18 cellular contexts compared by ENCODE assay signal in the genomic region with DNA sequence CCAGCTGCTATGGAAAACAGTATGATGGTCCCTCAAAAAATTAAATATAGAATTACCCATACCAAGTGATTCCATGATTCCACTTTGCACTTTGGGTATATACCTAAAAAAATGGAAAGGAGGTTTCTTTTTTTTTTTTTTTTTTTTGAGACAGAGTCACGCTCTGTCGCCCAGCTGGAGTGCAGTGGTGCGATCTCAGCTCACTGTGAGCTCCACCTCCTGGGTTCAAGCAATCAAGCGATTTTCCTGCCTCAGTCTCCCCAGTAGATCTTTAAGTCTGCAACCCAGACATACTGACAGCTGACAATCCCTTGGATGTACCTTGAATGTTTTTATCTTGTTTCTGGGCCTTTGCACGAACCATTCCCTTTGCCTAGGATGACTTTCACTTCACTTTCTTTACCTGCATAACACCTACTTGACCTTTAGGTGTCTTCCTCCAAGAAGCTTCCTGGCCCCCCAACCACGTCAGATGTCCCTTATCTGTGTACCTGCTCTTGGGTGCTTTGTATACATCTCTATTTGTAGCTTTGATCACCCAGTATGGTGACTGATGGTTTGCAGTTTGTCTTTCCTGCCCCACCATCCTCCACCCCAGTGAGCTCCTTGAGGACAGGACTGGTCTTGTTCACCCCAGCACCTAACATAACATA. TPM values are rescaled to one million over a fixed set of nuclear protein-coding genes. Genes with fewer than 3 reads are reported as not detected.
DNase-seq lines count a peak whose midpoint lies in the region; ATAC-seq and TF ChIP-seq lines count a peak whose summit lies in the region.
"Had no signal": no experiment of that assay in that cellular context is flagged by ENCODE, and none has a peak within 500 bp of the region (broad histone marks: within the 10 kb centered on the region; RNA-seq: fewer than 3 reads in every experiment).

No MANE protein-coding gene starts in this region.

- 78 to 93% methylated on average over 6 of the region's 6 CpGs for WGBS in esophagus squamous epithelium, 2 donors

- H3K4me1 Mint-ChIP-seq in T-helper 1 cell treated with Interleukin-12 subunit alpha and Interleukin-12 subunit beta and Interleukin-4 antibody, amounts not matched to agents 30 μg/mL and 1 μg/mL, for 36 hours (ENCODE audit: low read depth), result peaks cover 51% of the 10 kb centered on the region
- peaks cover 71% of the 10 kb centered on the region for H3K4me1 Mint-ChIP-seq in activated CD8-positive, alpha-beta T cell treated with anti-CD3 and anti-CD28 coated beads for 36 hours (ENCODE audit: low read depth)
- H3K4me1 Mint-ChIP-seq in naive thymus-derived CD4-positive, alpha-beta T cell, result peaks cover 35 to 69% (median 60%) of the 10 kb centered on the region in 7 donors
- H3K4me1 Mint-ChIP-seq: neural progenitor cell had no signal

- TF ChIP-seq CTCF in GM12865 (IDR thresholded peaks at IDR 0.05; ENCODE audit: insufficient read depth, low read depth, low read length, missing control alignments) (no peak), esophagus squamous epithelium (IDR thresholded peaks at IDR 0.05) (no peak)
- TF ChIP-seq CTCF in activated CD8-positive, alpha-beta T cell treated with anti-CD3 and anti-CD28 coated beads for 36 hours (IDR thresholded peaks at IDR 0.05), result no peak

- POLR2A ChIA-PET in activated CD8-positive, alpha-beta T cell treated with anti-CD3 and anti-CD28 coated beads for 36 hours (lab: Charles Lee), result interaction anchor here (1.0 to 14.1 kb wide), 9 partner anchors 8 to 27 kb away, joined by 3 to 176 read pairs (median 6); partner anchors contain the start of gene UCP2
- POLR2A ChIA-PET in naive thymus-derived CD4-positive, alpha-beta T cell (lab: Charles Lee), result interaction anchor here (0.6 to 31.1 kb wide), 7 partner anchors 7 to 215 kb away, joined by 3 to 1403 read pairs (median 21); partner anchors contain the start of genes UCP2 and UCP3

- H3K4me3 ChIP-seq in GM12865 (ENCODE audit: low read depth, low read length) (no peak overlapping the region), esophagus squamous epithelium (no peak overlapping the region)
- no peak overlapping the region for H3K4me3 ChIP-seq in naive thymus-derived CD4-positive, alpha-beta T cell (ENCODE audit: low read length)
- H3K4me3 ChIP-seq: neural progenitor cell had no signal

- H3K36me3 Mint-ChIP-seq in T-helper 1 cell treated with Interleukin-12 subunit alpha and Interleukin-12 subunit beta and Interleukin-4 antibody, amounts not matched to agents 30 μg/mL and 1 μg/mL, for 36 hours (ENCODE audit: low read depth), result peaks cover 16% of the 10 kb centered on the region
- H3K36me3 Mint-ChIP-seq in activated CD8-positive, alpha-beta T cell treated with anti-CD3 and anti-CD28 coated beads for 36 hours (ENCODE audit: low read depth), result peaks cover 17% of the 10 kb centered on the region
- H3K36me3 Mint-ChIP-seq in naive thymus-derived CD4-positive, alpha-beta T cell, result peaks cover 0 to 24% (median 14%) of the 10 kb centered on the region in 5 donors

- H3K36me3 ChIP-seq in naive thymus-derived CD4-positive, alpha-beta T cell (ENCODE audit: control insufficient read depth in 2 of 3, insufficient read depth in 3 of 3, low read length in 3 of 3), result no peaks in the 10 kb centered on the region
- peaks cover 0 to 18% (median 0%) of the 10 kb centered on the region in 3 donors for H3K36me3 ChIP-seq in esophagus squamous epithelium
- H3K36me3 ChIP-seq: neural progenitor cell had no signal

- H3K9me3 Mint-ChIP-seq in T-helper 1 cell treated with Interleukin-12 subunit alpha and Interleukin-12 subunit beta and Interleukin-4 antibody, amounts not matched to agents 30 μg/mL and 1 μg/mL, for 36 hours, result no peaks in the 10 kb centered on the region
- no peaks in the 10 kb centered on the region for H3K9me3 Mint-ChIP-seq in activated CD8-positive, alpha-beta T cell treated with anti-CD3 and anti-CD28 coated beads for 36 hours
- peaks cover 0 to 2% (median 0%) of the 10 kb centered on the region in 11 donors for H3K9me3 Mint-ChIP-seq in naive thymus-derived CD4-positive, alpha-beta T cell
- H3K9me3 Mint-ChIP-seq: neural progenitor cell had no signal

- H3K27me3 ChIP-seq in naive thymus-derived CD4-positive, alpha-beta T cell (ENCODE audit: control insufficient read depth in 2 of 2, insufficient read depth in 2 of 2, low read length in 2 of 2), result no peaks in the 10 kb centered on the region
- no peaks in the 10 kb centered on the region for H3K27me3 ChIP-seq in esophagus squamous epithelium
- H3K27me3 ChIP-seq: neural progenitor cell had no signal

- CTCF ChIA-PET in activated CD8-positive, alpha-beta T cell treated with anti-CD3 and anti-CD28 coated beads for 36 hours (lab: Charles Lee), result interaction anchor here (1.0 to 1.5 kb wide), 4 partner anchors 13 to 37 kb away, joined by 3 to 5 read pairs (median 4); no protein-coding TSS in a partner anchor
- CTCF ChIA-PET in naive thymus-derived CD4-positive, alpha-beta T cell (lab: Charles Lee), result interaction anchor here (0.6 to 1.5 kb wide), 8 partner anchors 13 to 56 kb away, joined by 3 to 4 read pairs (median 3); no protein-coding TSS in a partner anchor

- H3K4me1 ChIP-seq in naive thymus-derived CD4-positive, alpha-beta T cell (ENCODE audit: control insufficient read depth in 2 of 2, insufficient read depth in 2 of 2, low read length in 2 of 2), result peaks cover 33 to 42% of the 10 kb centered on the region in 2 donors
- no peaks in the 10 kb centered on the region for H3K4me1 ChIP-seq in esophagus squamous epithelium
- H3K4me1 ChIP-seq: neural progenitor cell had no signal

- peak; percentile 7 for ATAC-seq in activated CD8-positive, alpha-beta T cell treated with anti-CD3 and anti-CD28 coated beads for 36 hours
- no peak for ATAC-seq in naive thymus-derived CD4-positive, alpha-beta T cell
- ATAC-seq: right cardiac atrium, Right ventricle myocardium inferior had no signal

- peak overlapping the region; percentile 92 for H3K27ac ChIP-seq in naive thymus-derived CD4-positive, alpha-beta T cell (ENCODE audit: low read depth, low read length)
- H3K27ac ChIP-seq in esophagus squamous epithelium, result no peak overlapping the region
- H3K27ac ChIP-seq: neural progenitor cell had no signal

- intact Hi-C loops in activated CD8-positive, alpha-beta T cell treated with anti-CD3 and anti-CD28 coated beads for 36 hours (cut with micrococcal nuclease), result no loop called here
- intact Hi-C loops in naive thymus-derived CD4-positive, alpha-beta T cell (cut with micrococcal nuclease), result no loop called here
- intact Hi-C loops in esophagus squamous epithelium (cut with DNase I) (no loop called here), cardiac septum (cut with DNase I) (no loop called here)

- no peaks in the 10 kb centered on the region for H3K27me3 Mint-ChIP-seq in T-helper 1 cell treated with Interleukin-12 subunit alpha and Interleukin-12 subunit beta and Interleukin-4 antibody, amounts not matched to agents 30 μg/mL and 1 μg/mL, for 36 hours (ENCODE audit: low read depth)
- no peaks in the 10 kb centered on the region for H3K27me3 Mint-ChIP-seq in activated CD8-positive, alpha-beta T cell treated with anti-CD3 and anti-CD28 coated beads for 36 hours
- no peaks in the 10 kb centered on the region for H3K27me3 Mint-ChIP-seq in naive thymus-derived CD4-positive, alpha-beta T cell

- H3K27ac Mint-ChIP-seq in T-helper 1 cell treated with Interleukin-12 subunit alpha and Interleukin-12 subunit beta and Interleukin-4 antibody, amounts not matched to agents 30 μg/mL and 1 μg/mL, for 36 hours, result peak overlapping the region; percentile 83
- peak overlapping the region; percentile 70 for H3K27ac Mint-ChIP-seq in activated CD8-positive, alpha-beta T cell treated with anti-CD3 and anti-CD28 coated beads for 36 hours
- peak overlapping the region; percentile 90 to 100 (median 97) for H3K27ac Mint-ChIP-seq in naive thymus-derived CD4-positive, alpha-beta T cell
- H3K27ac Mint-ChIP-seq: neural progenitor cell had no signal

- H3K4me3 Mint-ChIP-seq in T-helper 1 cell treated with Interleukin-12 subunit alpha and Interleukin-12 subunit beta and Interleukin-4 antibody, amounts not matched to agents 30 μg/mL and 1 μg/mL, for 36 hours, result no peak overlapping the region
- H3K4me3 Mint-ChIP-seq in activated CD8-positive, alpha-beta T cell treated with anti-CD3 and anti-CD28 coated beads for 36 hours, result peak overlapping the region; percentile 5
- peak overlapping the region in 7 of 10 donors; percentile 3 to 92 (median 51) for H3K4me3 Mint-ChIP-seq in naive thymus-derived CD4-positive, alpha-beta T cell
- H3K4me3 Mint-ChIP-seq: neural progenitor cell had no signal

- DNase-seq in T-helper 1 cell (no peak), GM12865 (ENCODE audit: low read depth) (peak; percentile 55), esophagus squamous epithelium (lab: John Stamatoyannopoulos, UW) (no peak), cardiac septum (ENCODE audit: low spot score) (no peak), NCI-H2081 (lab: John Stamatoyannopoulos, UW) (no peak)
- no peak for DNase-seq in activated CD8-positive, alpha-beta T cell treated with anti-CD3 and anti-CD28 coated beads for 36 hours
- peak in 1 of 9 donors; percentile 15 for DNase-seq in naive thymus-derived CD4-positive, alpha-beta T cell
- DNase-seq: 8988T; GDM1; right cardiac atrium; stimulated activated CD4-positive, alpha-beta T cell treated with anti-CD3 and anti-CD28 coated beads, Interleukin-2, amount 100 ng/mL, for 48 hours had no signal

- TF ChIP-seq POLR2A in esophagus squamous epithelium (IDR thresholded peaks at IDR 0.05), result no peak

- H3K9me3 ChIP-seq in naive thymus-derived CD4-positive, alpha-beta T cell (ENCODE audit: control insufficient read depth in 2 of 3, low read length in 3 of 3), result no peaks in the 10 kb centered on the region
- H3K9me3 ChIP-seq in esophagus squamous epithelium, result no peaks in the 10 kb centered on the region

RNA-seq across cellular contexts. Expression of gene UCP3, which starts 11.6 kb away (rescaled TPM):
- 1 to 10 TPM; 1.5 to 2.2 TPM for total RNA-seq in activated CD8-positive, alpha-beta T cell treated with anti-CD3 and anti-CD28 coated beads for 36 hours
- 10 to 100 TPM in 1 of 5 experiments, 1 to 10 TPM in 4; 3.8 to 10.5 (median 6.6) TPM for total RNA-seq in naive thymus-derived CD4-positive, alpha-beta T cell
- polyA plus RNA-seq in naive thymus-derived CD4-positive, alpha-beta T cell, result under 1 TPM; 0.41 to 0.97 TPM
- 1 to 10 TPM in 1 of 4 donors, under 1 TPM in 2, not detected in 1; 0.53 to 1.5 (median 0.92) TPM for total RNA-seq in esophagus squamous epithelium
- total RNA-seq in cardiac septum, result 0.54 TPM

RNA-seq across cellular contexts. Expression of gene UCP2, which starts 14.6 kb away (rescaled TPM):
- 100 to 1,000 TPM; 244 to 252 TPM for total RNA-seq in activated CD8-positive, alpha-beta T cell treated with anti-CD3 and anti-CD28 coated beads for 36 hours
- total RNA-seq in naive thymus-derived CD4-positive, alpha-beta T cell, result 100 to 1,000 TPM; 365 to 949 (median 395) TPM
- polyA plus RNA-seq in naive thymus-derived CD4-positive, alpha-beta T cell, result 1,000 to 10,000 TPM; 1,221 to 1,411 TPM
- total RNA-seq in esophagus squamous epithelium, result 10 to 100 TPM in 1 of 4 donors, 1 to 10 TPM in 3; 4.0 to 26.7 (median 7.1) TPM
- total RNA-seq in cardiac septum, result 12.0 TPM
- total RNA-seq: HT1080 had no signal

RNA-seq across cellular contexts. Expression of gene DNAJB13, which starts 46.4 kb away (rescaled TPM):
- total RNA-seq in activated CD8-positive, alpha-beta T cell treated with anti-CD3 and anti-CD28 coated beads for 36 hours, result under 1 TPM in 1 of 2 experiments, not detected in 1; 0.18 TPM
- total RNA-seq in naive thymus-derived CD4-positive, alpha-beta T cell, result under 1 TPM in 4 of 5 experiments, not detected in 1; 0.19 to 0.73 (median 0.44) TPM
- polyA plus RNA-seq in naive thymus-derived CD4-positive, alpha-beta T cell, result under 1 TPM; 0.32 to 0.45 TPM
- total RNA-seq in esophagus squamous epithelium (not detected), cardiac septum (not detected)
- total RNA-seq: dermis microvascular lymphatic vessel endothelial cell, M059J, Right ventricle myocardium inferior had no signal
- polyA plus RNA-seq: liver, right cardiac atrium had no signal

Comparison
In these comparisons a context has a peak if more than half of its experiments do, and no peak if none do; other contexts are left out.
1. RNA of gene UCP2, which starts 14.6 kb away (total RNA-seq): 365 to 949 TPM in naive thymus-derived CD4-positive, alpha-beta T cell and 244 to 252 TPM in activated CD8-positive, alpha-beta T cell treated with anti-CD3 and anti-CD28 coated beads for 36 hours; 12.0 TPM in cardiac septum (single experiment) and 4.0 to 26.7 TPM in esophagus squamous epithelium; every median in the first group is over 4 times any median in the second.
2. Peak in every context shown above with its lines, with median percentiles within 50 percentile points of each other: H3K27ac Mint-ChIP-seq.